Comparison of ENCODE assay signal across 18 cellular contexts in genomic region chr10:46098925-46099324, GRCh38. TPM values are rescaled to one million over a fixed set of nuclear protein-coding genes. Genes with fewer than 3 reads are reported as not detected.
"Had no signal": no experiment of that assay in that cellular context is flagged by ENCODE, and none has a peak within 500 bp of the region (broad histone marks: within the 10 kb centered on the region; RNA-seq: fewer than 3 reads in every experiment).

No MANE protein-coding gene starts in this region.

RNA-seq across cellular contexts. Expression of gene MSMB, which starts 52.9 kb away (rescaled TPM):
- total RNA-seq: activated CD4-positive, alpha-beta T cell treated with anti-CD3 and anti-CD28 coated beads for 36 hours; activated CD4-positive, alpha-beta T cell treated with anti-CD3 and anti-CD28 coated beads, Interleukin-2, amount 10 ng/mL, durations not matched to agents 7 days and 5 days; activated CD8-positive, alpha-beta memory T cell treated with anti-CD3 and anti-CD28 coated beads for 36 hours; activated CD8-positive, alpha-beta memory T cell treated with anti-CD3 and anti-CD28 coated beads, Interleukin-2, amount 10 ng/mL, durations not matched to agents 7 days and 5 days; activated CD8-positive, alpha-beta T cell treated with anti-CD3 and anti-CD28 coated beads for 36 hours; activated naive CD4-positive, alpha-beta T cell treated with anti-CD3 and anti-CD28 coated beads for 36 hours; activated naive CD8-positive, alpha-beta T cell treated with anti-CD3 and anti-CD28 coated beads, Interleukin-2, amount 10 ng/mL, durations not matched to agents 7 days and 5 days; activated T-helper 1 cell treated with anti-CD3 and anti-CD28 coated beads, Interleukin-12 subunit alpha, Interleukin-12 subunit beta, Interleukin-2, Interleukin-4 antibody, amounts not matched to agents 30 ng/mL and 10 ng/mL and 1 ng/mL, durations not matched to agents 14 hours and 24 hours and 36 hours; activated T-helper 2 cell treated with anti-CD3 and anti-CD28 coated beads, Interferon-gamma antibody, Interleukin-2, Interleukin-4, amounts not matched to agents 10 μg/mL and 5 μg/mL and 100 μg/mL, durations not matched to agents 14 hours and 24 hours and 36 hours; ascending aorta; cardiac muscle cell; colonic mucosa; dorsolateral prefrontal cortex; epithelial cell of proximal tubule; foreskin keratinocyte; gastrocnemius medialis; heart left ventricle; T-helper 17 cell had no signal
